8 cellular contexts compared by ENCODE assay signal in the genomic region with DNA sequence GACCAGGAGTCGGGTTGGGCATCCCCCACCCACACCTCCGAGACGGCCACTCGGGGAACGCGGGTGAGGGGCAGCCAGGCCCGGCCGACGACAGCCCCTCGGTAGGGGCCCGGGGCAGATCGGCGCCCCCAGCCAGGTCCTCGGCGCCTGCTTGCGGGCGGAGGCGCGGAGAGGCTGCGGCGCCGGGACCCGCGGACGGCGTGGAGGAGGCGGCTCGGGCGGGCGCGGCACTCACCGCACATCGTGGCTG. TPM values are rescaled to one million over a fixed set of nuclear protein-coding genes. Genes with fewer than 3 reads are reported as not detected.
A peak's percentile ranks its signal among the peaks of the same experiment; 100 is the strongest.
DNase-seq lines count a peak whose midpoint lies in the region; ATAC-seq and TF ChIP-seq lines count a peak whose summit lies in the region.

No MANE protein-coding gene starts in this region.

- TF ChIP-seq POLR2A in breast epithelium (IDR thresholded peaks at IDR 0.05), result no peak

- ATAC-seq in HG02870 (IDR thresholded peaks at IDR 0.05; ENCODE audit: unreplicated experiment) (peak; percentile 14), HG03095 (IDR thresholded peaks at IDR 0.05; ENCODE audit: unreplicated experiment) (no peak), HG03108 (IDR thresholded peaks at IDR 0.05; ENCODE audit: unreplicated experiment) (no peak)
- ATAC-seq in naive thymus-derived CD4-positive, alpha-beta T cell, result peak; percentile 18

- peak overlapping the region; percentile 75 to 94 (median 87) for H3K4me3 ChIP-seq in breast epithelium
- H3K4me3 ChIP-seq in naive thymus-derived CD4-positive, alpha-beta T cell (ENCODE audit: low read length), result peak overlapping the region; percentile 30

- CTCF ChIA-PET in Calu3 (lab: Charles Lee), result interaction anchor here (0.7 to 1.4 kb wide), 2 partner anchors 24 to 29 kb away, joined by 4 to 8 read pairs; no protein-coding TSS in a partner anchor
- CTCF ChIA-PET in naive thymus-derived CD4-positive, alpha-beta T cell (lab: Charles Lee), result no interaction called here

- no peak for DNase-seq in Calu3
- no peak for DNase-seq in breast epithelium (ENCODE audit: low spot score in 2 of 2)
- DNase-seq in naive thymus-derived CD4-positive, alpha-beta T cell, result peak in 3 of 9 donors; percentile 19 to 43 (median 21)
- no peak for DNase-seq in inferior parietal cortex (ENCODE audit: extremely low spot score)
- DNase-seq in NCI-H1436 treated with DMSO at 0.1 percent for 48 hours (lab: John Stamatoyannopoulos, UW), result no peak

- H3K27me3 ChIP-seq in breast epithelium, result peaks cover 0 to 3% of the 10 kb centered on the region in 2 donors
- H3K27me3 ChIP-seq in naive thymus-derived CD4-positive, alpha-beta T cell (ENCODE audit: control insufficient read depth in 2 of 2, insufficient read depth in 2 of 2, low read length in 2 of 2), result peaks cover 0 to 13% of the 10 kb centered on the region in 2 donors

- TF ChIP-seq CTCF in Calu3 (IDR thresholded peaks at IDR 0.05; ENCODE audit: unreplicated experiment), result no peak
- no peak for TF ChIP-seq CTCF in breast epithelium (IDR thresholded peaks at IDR 0.05)

- peaks cover 0 to 6% of the 10 kb centered on the region in 2 donors for H3K4me1 ChIP-seq in breast epithelium
- peaks cover 5% of the 10 kb centered on the region in 2 donors for H3K4me1 ChIP-seq in naive thymus-derived CD4-positive, alpha-beta T cell (ENCODE audit: control insufficient read depth in 2 of 2, insufficient read depth in 2 of 2, low read length in 2 of 2)

- H3K9me3 Mint-ChIP-seq in Calu3 (ENCODE audit: low read depth, unreplicated experiment), result no peaks in the 10 kb centered on the region
- peaks cover 0 to 1% (median 0%) of the 10 kb centered on the region in 11 donors for H3K9me3 Mint-ChIP-seq in naive thymus-derived CD4-positive, alpha-beta T cell

- no peak overlapping the region for H3K27ac Mint-ChIP-seq in Calu3 (ENCODE audit: unreplicated experiment)
- H3K27ac Mint-ChIP-seq in naive thymus-derived CD4-positive, alpha-beta T cell, result no peak overlapping the region

- POLR2A ChIA-PET in naive thymus-derived CD4-positive, alpha-beta T cell (lab: Charles Lee), result no interaction called here

- H3K27ac ChIP-seq in breast epithelium, result peak overlapping the region; percentile 68 to 90
- no peak overlapping the region for H3K27ac ChIP-seq in naive thymus-derived CD4-positive, alpha-beta T cell (ENCODE audit: low read depth, low read length)

- intact Hi-C loops in Calu3 (cut with micrococcal nuclease; ENCODE audit: unreplicated experiment), result no loop called here
- intact Hi-C loops in breast epithelium (cut with DNase I; ENCODE audit: low total_unique reads), result no loop called here
- intact Hi-C loops in naive thymus-derived CD4-positive, alpha-beta T cell (cut with micrococcal nuclease), result loop anchor here (1.0 to 5.0 kb wide), 4 partner anchors 60 to 142 kb away; a partner anchor contains a TSS

- no TSS peak for BruUV-seq in Calu3 (replicated peaks; lab: Mats Ljungman, UMichigan)

- H3K36me3 Mint-ChIP-seq in Calu3 (ENCODE audit: insufficient read depth, unreplicated experiment), result peaks cover 10% of the 10 kb centered on the region
- H3K36me3 Mint-ChIP-seq in naive thymus-derived CD4-positive, alpha-beta T cell, result no peaks in the 10 kb centered on the region

- no peaks in the 10 kb centered on the region for H3K9me3 ChIP-seq in breast epithelium
- no peaks in the 10 kb centered on the region for H3K9me3 ChIP-seq in naive thymus-derived CD4-positive, alpha-beta T cell (ENCODE audit: control insufficient read depth in 2 of 3, low read length in 3 of 3)

- no peaks in the 10 kb centered on the region for H3K4me1 Mint-ChIP-seq in Calu3 (ENCODE audit: low read depth, unreplicated experiment)
- peaks cover 0 to 12% (median 6%) of the 10 kb centered on the region in 7 donors for H3K4me1 Mint-ChIP-seq in naive thymus-derived CD4-positive, alpha-beta T cell

- H3K27me3 Mint-ChIP-seq in Calu3 (ENCODE audit: unreplicated experiment), result peaks cover 75% of the 10 kb centered on the region
- peaks cover 33 to 62% (median 45%) of the 10 kb centered on the region in 5 donors for H3K27me3 Mint-ChIP-seq in naive thymus-derived CD4-positive, alpha-beta T cell

- H3K36me3 ChIP-seq in breast epithelium, result no peaks in the 10 kb centered on the region
- no peaks in the 10 kb centered on the region for H3K36me3 ChIP-seq in naive thymus-derived CD4-positive, alpha-beta T cell (ENCODE audit: control insufficient read depth in 2 of 3, insufficient read depth in 3 of 3, low read length in 3 of 3)

- peak overlapping the region; percentile 60 for H3K4me3 Mint-ChIP-seq in Calu3 (ENCODE audit: low read depth, unreplicated experiment)
- H3K4me3 Mint-ChIP-seq in naive thymus-derived CD4-positive, alpha-beta T cell, result peak overlapping the region in 1 of 10 donors; percentile 75

RNA-seq across cellular contexts. Expression of a gene that starts 0.2 kb away (rescaled TPM):
- total RNA-seq in Calu3 (2022) (0.12 TPM in 1 of 2 replicates, not detected in the other), breast epithelium (10 to 100 TPM; 27.2 to 60.0 (median 52.5) TPM)
- total RNA-seq in naive thymus-derived CD4-positive, alpha-beta T cell, result under 1 TPM in 2 of 5 experiments, not detected in 3; 0.16 to 0.81 TPM
- not detected for polyA plus RNA-seq in naive thymus-derived CD4-positive, alpha-beta T cell

Comparison
In these comparisons a context has a peak if more than half of its experiments do, and no peak if none do; other contexts are left out.
1. ATAC-seq: peak in HG02870 (single experiment) and naive thymus-derived CD4-positive, alpha-beta T cell (single experiment); none in HG03095 (single experiment) and HG03108 (single experiment).
2. RNA of a gene that starts 0.2 kb away (total RNA-seq): 27.2 to 60.0 TPM in breast epithelium; 0.16 to 0.81 TPM in naive thymus-derived CD4-positive, alpha-beta T cell and 0.12 TPM in Calu3; every median in the first group is over 10 times any median in the second.
3. intact Hi-C loops: an anchor here in naive thymus-derived CD4-positive, alpha-beta T cell (1.0 to 5.0 kb wide); none called in Calu3 and breast epithelium.